1 cellular context compared by ENCODE assay signal in the genomic region with DNA sequence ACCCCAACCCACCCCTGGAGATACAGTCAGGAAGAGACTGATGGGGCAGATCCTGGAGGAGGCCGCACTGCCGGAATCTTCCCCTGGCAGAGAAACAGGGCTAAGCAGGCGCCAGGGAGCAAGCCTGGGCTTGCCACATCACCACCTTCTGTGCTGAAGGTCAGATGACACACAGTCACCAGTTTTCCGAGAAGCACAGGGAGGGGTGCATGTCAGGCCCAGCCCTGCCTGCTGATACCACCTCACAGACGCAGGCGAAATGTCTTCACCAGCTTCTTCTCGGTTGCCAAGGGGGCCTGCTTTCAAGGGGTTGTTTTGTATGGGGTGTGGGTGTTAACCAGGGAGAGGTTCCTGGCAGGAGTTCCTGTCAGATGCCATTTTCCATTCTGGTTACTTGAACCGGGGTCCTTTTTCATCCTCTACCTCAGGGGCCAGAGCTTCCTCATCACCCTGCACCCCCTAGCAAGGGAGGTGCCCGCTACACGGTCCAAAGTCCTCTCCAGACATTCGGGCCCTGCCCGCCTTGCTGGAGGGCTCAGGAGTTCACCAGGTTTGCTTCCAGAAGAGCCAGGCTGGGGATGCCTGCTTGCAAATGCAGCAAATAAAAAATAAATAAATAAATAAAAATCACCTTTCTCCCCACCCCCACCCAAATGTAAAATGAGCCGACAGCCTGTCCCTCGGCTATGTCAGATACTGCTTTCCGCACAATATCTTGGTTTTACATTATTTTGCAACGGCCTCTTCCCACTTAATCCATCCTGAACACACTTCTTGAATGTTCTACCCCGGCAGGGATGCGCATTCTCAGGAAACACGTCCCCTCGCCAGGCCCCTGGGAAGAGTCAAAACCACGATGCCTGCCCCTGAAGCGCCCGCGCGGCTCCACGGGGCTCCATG.
TF ChIP-seq lines count a peak whose summit lies in the region.

No MANE protein-coding gene starts in this region.

TF ChIP-seq in K562, 482 proteins besides CTCF, POLR2A, EP300 and RAD21 (continued from another document and continues in another):
- TF ChIP-seq, protein P1, sequence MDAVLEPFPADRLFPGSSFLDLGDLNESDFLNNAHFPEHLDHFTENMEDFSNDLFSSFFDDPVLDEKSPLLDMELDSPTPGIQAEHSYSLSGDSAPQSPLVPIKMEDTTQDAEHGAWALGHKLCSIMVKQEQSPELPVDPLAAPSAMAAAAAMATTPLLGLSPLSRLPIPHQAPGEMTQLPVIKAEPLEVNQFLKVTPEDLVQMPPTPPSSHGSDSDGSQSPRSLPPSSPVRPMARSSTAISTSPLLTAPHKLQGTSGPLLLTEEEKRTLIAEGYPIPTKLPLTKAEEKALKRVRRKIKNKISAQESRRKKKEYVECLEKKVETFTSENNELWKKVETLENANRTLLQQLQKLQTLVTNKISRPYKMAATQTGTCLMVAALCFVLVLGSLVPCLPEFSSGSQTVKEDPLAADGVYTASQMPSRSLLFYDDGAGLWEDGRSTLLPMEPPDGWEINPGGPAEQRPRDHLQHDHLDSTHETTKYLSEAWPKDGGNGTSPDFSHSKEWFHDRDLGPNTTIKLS (IDR thresholded peaks at IDR 0.05; ENCODE audit: borderline replicate concordance, low read depth): peak; percentile 92
- TF ChIP-seq, protein P2, sequence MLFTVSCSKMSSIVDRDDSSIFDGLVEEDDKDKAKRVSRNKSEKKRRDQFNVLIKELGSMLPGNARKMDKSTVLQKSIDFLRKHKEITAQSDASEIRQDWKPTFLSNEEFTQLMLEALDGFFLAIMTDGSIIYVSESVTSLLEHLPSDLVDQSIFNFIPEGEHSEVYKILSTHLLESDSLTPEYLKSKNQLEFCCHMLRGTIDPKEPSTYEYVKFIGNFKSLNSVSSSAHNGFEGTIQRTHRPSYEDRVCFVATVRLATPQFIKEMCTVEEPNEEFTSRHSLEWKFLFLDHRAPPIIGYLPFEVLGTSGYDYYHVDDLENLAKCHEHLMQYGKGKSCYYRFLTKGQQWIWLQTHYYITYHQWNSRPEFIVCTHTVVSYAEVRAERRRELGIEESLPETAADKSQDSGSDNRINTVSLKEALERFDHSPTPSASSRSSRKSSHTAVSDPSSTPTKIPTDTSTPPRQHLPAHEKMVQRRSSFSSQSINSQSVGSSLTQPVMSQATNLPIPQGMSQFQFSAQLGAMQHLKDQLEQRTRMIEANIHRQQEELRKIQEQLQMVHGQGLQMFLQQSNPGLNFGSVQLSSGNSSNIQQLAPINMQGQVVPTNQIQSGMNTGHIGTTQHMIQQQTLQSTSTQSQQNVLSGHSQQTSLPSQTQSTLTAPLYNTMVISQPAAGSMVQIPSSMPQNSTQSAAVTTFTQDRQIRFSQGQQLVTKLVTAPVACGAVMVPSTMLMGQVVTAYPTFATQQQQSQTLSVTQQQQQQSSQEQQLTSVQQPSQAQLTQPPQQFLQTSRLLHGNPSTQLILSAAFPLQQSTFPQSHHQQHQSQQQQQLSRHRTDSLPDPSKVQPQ (CRISPR knock-in tag; IDR thresholded peaks at IDR 0.05; ENCODE audit: borderline replicate concordance): peak; percentile 67; the same call in 1 of the 2 replicates
- TF ChIP-seq, protein P3, sequence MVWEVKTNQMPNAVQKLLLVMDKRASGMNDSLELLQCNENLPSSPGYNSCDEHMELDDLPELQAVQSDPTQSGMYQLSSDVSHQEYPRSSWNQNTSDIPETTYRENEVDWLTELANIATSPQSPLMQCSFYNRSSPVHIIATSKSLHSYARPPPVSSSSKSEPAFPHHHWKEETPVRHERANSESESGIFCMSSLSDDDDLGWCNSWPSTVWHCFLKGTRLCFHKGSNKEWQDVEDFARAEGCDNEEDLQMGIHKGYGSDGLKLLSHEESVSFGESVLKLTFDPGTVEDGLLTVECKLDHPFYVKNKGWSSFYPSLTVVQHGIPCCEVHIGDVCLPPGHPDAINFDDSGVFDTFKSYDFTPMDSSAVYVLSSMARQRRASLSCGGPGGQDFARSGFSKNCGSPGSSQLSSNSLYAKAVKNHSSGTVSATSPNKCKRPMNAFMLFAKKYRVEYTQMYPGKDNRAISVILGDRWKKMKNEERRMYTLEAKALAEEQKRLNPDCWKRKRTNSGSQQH (CRISPR knock-in tag; IDR thresholded peaks at IDR 0.05): peak; percentile 76; the same call in 1 of the 2 replicates
- TF ChIP-seq TOE1 (IDR thresholded peaks at IDR 0.05; ENCODE audit: borderline replicate concordance): peak; percentile 58
- no peak for TF ChIP-seq TOE1 (CRISPR knock-in tag; IDR thresholded peaks at IDR 0.05; ENCODE audit: borderline replicate concordance, low read depth)
- TF ChIP-seq ZBTB17 (CRISPR knock-in tag; IDR thresholded peaks at IDR 0.05): peak; percentile 70; the same call in 1 of the 2 replicates
- peak; percentile 6; the same call in 1 of the 2 replicates for TF ChIP-seq GATA2 (CRISPR knock-in tag; IDR thresholded peaks at IDR 0.05)
- TF ChIP-seq SNRNP70 (optimal IDR thresholded peaks at IDR 0.05; ENCODE audit: low read depth, low read length): no peak
- no peak for TF ChIP-seq CBX2 (IDR thresholded peaks at IDR 0.05; ENCODE audit: insufficient read depth, low read length, poor library complexity, severe bottlenecking)
- TF ChIP-seq CEBPB (tag; IDR thresholded peaks at IDR 0.05): peak; percentile 51
- TF ChIP-seq, protein P4, sequence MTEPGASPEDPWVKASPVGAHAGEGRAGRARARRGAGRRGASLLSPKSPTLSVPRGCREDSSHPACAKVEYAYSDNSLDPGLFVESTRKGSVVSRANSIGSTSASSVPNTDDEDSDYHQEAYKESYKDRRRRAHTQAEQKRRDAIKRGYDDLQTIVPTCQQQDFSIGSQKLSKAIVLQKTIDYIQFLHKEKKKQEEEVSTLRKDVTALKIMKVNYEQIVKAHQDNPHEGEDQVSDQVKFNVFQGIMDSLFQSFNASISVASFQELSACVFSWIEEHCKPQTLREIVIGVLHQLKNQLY (CRISPR knock-in tag; conservative IDR thresholded peaks at IDR 0.05): no peak
- TF ChIP-seq, protein P5, sequence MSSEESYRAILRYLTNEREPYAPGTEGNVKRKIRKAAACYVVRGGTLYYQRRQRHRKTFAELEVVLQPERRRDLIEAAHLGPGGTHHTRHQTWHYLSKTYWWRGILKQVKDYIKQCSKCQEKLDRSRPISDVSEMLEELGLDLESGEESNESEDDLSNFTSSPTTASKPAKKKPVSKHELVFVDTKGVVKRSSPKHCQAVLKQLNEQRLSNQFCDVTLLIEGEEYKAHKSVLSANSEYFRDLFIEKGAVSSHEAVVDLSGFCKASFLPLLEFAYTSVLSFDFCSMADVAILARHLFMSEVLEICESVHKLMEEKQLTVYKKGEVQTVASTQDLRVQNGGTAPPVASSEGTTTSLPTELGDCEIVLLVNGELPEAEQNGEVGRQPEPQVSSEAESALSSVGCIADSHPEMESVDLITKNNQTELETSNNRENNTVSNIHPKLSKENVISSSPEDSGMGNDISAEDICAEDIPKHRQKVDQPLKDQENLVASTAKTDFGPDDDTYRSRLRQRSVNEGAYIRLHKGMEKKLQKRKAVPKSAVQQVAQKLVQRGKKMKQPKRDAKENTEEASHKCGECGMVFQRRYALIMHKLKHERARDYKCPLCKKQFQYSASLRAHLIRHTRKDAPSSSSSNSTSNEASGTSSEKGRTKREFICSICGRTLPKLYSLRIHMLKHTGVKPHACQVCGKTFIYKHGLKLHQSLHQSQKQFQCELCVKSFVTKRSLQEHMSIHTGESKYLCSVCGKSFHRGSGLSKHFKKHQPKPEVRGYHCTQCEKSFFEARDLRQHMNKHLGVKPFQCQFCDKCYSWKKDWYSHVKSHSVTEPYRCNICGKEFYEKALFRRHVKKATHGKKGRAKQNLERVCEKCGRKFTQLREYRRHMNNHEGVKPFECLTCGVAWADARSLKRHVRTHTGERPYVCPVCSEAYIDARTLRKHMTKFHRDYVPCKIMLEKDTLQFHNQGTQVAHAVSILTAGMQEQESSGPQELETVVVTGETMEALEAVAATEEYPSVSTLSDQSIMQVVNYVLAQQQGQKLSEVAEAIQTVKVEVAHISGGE (CRISPR knock-in tag; IDR thresholded peaks at IDR 0.05): peak; percentile 8 to 30 (median 19); a peak in 2 of 6 replicates
- TF ChIP-seq, protein P6, sequence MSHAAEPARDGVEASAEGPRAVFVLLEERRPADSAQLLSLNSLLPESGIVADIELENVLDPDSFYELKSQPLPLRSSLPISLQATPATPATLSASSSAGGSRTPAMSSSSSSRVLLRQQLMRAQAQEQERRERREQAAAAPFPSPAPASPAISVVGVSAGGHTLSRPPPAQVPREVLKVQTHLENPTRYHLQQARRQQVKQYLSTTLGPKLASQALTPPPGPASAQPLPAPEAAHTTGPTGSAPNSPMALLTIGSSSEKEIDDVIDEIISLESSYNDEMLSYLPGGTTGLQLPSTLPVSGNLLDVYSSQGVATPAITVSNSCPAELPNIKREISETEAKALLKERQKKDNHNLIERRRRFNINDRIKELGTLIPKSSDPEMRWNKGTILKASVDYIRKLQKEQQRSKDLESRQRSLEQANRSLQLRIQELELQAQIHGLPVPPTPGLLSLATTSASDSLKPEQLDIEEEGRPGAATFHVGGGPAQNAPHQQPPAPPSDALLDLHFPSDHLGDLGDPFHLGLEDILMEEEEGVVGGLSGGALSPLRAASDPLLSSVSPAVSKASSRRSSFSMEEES (CRISPR knock-in tag; IDR thresholded peaks at IDR 0.05): peak; percentile 40
- no peak for TF ChIP-seq FUS (optimal IDR thresholded peaks at IDR 0.05; ENCODE audit: low read depth, low read length)
- TF ChIP-seq ZNF384 (IDR thresholded peaks at IDR 0.05; ENCODE audit: low read depth, low read length): no peak
- TF ChIP-seq NR4A1 (CRISPR knock-in tag; IDR thresholded peaks at IDR 0.05): peak; percentile 79; the same call in 1 of the 2 replicates
- TF ChIP-seq NR4A1 (tag; IDR thresholded peaks at IDR 0.05): no peak; the same call in 1 of the 2 replicates
- peak; percentile 43; the same call in 1 of the 2 replicates for TF ChIP-seq PHB (CRISPR knock-in tag; IDR thresholded peaks at IDR 0.05)
- peak; percentile 70 for TF ChIP-seq CXXC5 (CRISPR knock-in tag; IDR thresholded peaks at IDR 0.05)
- TF ChIP-seq ZNF583 (CRISPR knock-in tag; IDR thresholded peaks at IDR 0.05): peak; percentile 93; the same call in 1 of the 2 replicates
- TF ChIP-seq XRCC3 (IDR thresholded peaks at IDR 0.05): no peak
- TF ChIP-seq TAF7 (tag; IDR thresholded peaks at IDR 0.05): peak; percentile 66
- TF ChIP-seq PTRF (tag; IDR thresholded peaks at IDR 0.05): 0 out of 2 replicates have a peak, but pooled peaks have one; percentile 38
- TF ChIP-seq, protein P7, sequence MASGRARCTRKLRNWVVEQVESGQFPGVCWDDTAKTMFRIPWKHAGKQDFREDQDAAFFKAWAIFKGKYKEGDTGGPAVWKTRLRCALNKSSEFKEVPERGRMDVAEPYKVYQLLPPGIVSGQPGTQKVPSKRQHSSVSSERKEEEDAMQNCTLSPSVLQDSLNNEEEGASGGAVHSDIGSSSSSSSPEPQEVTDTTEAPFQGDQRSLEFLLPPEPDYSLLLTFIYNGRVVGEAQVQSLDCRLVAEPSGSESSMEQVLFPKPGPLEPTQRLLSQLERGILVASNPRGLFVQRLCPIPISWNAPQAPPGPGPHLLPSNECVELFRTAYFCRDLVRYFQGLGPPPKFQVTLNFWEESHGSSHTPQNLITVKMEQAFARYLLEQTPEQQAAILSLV (tag; IDR thresholded peaks at IDR 0.05): peak; percentile 51; the same call in 1 of the 2 replicates
- TF ChIP-seq, protein P8, sequence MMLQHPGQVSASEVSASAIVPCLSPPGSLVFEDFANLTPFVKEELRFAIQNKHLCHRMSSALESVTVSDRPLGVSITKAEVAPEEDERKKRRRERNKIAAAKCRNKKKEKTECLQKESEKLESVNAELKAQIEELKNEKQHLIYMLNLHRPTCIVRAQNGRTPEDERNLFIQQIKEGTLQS (IDR thresholded peaks at IDR 0.05): peak; percentile 72
- TF ChIP-seq, protein P8 (CRISPR knock-in tag; conservative IDR thresholded peaks at IDR 0.05): no peak
- TF ChIP-seq DMBX1 (CRISPR knock-in tag; IDR thresholded peaks at IDR 0.05; ENCODE audit: borderline replicate concordance): peak; percentile 88
- TF ChIP-seq, protein P9, sequence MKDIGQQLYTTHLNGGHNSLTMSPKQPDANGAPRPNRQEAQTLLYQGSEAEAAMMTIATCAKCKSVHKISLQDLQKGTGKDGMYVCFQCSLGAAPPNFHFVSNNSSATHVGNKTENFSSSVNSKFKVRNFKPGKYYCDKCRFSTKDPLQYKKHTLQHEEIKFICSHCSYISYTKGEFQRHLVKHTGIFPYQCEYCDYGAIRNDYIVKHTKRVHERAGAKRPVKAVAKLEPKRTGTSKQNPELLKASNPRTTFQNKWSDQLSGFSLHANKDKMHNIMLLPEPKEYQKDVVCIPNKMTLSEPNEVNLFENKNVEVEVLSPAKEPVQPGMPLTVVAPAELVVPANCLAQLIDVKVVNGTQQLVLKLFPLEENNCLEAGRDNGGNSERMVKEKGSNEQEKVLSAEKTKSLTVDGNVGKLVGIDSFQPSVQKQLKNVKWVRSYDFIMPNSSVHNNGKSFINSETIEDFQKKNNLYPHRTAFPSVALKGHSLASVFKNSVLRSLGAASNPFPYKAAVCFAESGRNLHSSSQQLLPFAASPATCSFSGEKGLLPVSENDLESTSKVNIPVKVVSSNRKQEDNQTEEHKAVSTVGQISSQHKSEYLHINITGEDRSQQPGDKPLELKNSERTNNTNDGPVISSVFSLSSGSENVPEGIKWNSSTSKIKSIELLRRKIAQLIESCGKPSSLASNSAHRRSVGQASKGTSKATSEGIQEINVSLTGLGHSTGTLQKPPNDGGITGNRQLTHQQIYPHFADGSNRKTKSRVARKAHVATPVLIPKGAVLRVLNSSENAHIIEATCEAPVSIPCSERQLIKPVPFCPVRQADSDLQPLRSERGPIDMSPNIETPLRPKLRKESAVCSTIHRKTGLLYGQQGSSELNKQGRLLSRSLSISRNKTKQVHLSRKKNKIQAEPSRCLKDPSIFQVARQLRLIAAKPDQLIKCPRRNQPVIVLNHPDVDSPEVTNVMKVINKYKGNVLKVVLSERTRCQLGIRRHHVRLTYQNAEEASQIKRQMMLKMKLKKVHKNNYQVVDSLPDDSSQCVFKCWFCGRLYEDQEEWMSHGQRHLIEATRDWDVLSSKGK (CRISPR knock-in tag; IDR thresholded peaks at IDR 0.05): no peak
- TF ChIP-seq HLTF (IDR thresholded peaks at IDR 0.05): peak; percentile 68; the same call in 1 of the 2 replicates
- TF ChIP-seq ZKSCAN8 (CRISPR knock-in tag; IDR thresholded peaks at IDR 0.05): no peak
- peak; percentile 27 for TF ChIP-seq TAF1 (IDR thresholded peaks at IDR 0.05; ENCODE audit: control insufficient read depth, extremely low read depth, insufficient read depth, low read length, severe bottlenecking)
